Comparison of ENCODE assay signal across 1 cellular context in the genomic region with DNA sequence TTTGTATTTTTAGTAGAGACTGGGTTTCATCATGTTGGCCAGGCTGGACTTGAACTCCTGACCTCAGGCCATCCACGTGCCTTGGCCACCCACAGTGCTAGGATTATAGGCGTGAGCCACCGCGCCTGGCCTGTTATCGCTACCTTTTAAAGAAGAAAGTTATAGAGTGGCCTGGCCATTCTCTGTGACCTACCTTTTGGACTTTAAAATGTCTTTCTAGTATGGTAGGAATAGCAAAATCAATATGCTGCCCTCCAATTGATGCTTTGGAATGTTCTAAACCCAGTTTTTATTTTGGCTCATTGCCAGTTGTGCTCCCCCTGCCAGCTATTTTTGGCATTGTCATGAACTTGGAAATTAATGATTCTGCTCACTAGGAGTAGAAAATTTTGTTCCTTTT.
TF ChIP-seq lines count a peak whose summit lies in the region.

No MANE protein-coding gene starts in this region.

TF ChIP-seq in K562, 482 proteins besides CTCF, POLR2A, EP300 and RAD21 (continues in another document):
- peak; percentile 60 for TF ChIP-seq DPF2 (IDR thresholded peaks at IDR 0.05)
- TF ChIP-seq, protein P1, sequence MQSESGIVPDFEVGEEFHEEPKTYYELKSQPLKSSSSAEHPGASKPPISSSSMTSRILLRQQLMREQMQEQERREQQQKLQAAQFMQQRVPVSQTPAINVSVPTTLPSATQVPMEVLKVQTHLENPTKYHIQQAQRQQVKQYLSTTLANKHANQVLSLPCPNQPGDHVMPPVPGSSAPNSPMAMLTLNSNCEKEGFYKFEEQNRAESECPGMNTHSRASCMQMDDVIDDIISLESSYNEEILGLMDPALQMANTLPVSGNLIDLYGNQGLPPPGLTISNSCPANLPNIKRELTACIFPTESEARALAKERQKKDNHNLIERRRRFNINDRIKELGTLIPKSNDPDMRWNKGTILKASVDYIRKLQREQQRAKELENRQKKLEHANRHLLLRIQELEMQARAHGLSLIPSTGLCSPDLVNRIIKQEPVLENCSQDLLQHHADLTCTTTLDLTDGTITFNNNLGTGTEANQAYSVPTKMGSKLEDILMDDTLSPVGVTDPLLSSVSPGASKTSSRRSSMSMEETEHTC (IDR thresholded peaks at IDR 0.05) = 0 out of 2 replicates have a peak, but pooled peaks have one; percentile 10
- peak; percentile 66 for TF ChIP-seq MYC (IDR thresholded peaks at IDR 0.05; ENCODE audit: low read depth, low read length)
- no peak for TF ChIP-seq MYC (CRISPR knock-in tag; IDR thresholded peaks at IDR 0.05; ENCODE audit: borderline replicate concordance, low read depth)
- TF ChIP-seq EP400 (IDR thresholded peaks at IDR 0.05) = peak; percentile 74
- peak; percentile 44 for TF ChIP-seq TEAD4 (IDR thresholded peaks at IDR 0.05; ENCODE audit: low read length)
- no peak for TF ChIP-seq TEAD4 (CRISPR knock-in tag; IDR thresholded peaks at IDR 0.05; ENCODE audit: borderline replicate concordance)
- TF ChIP-seq L3MBTL2 (IDR thresholded peaks at IDR 0.05) = peak; percentile 76
- peak; percentile 99 for TF ChIP-seq SMAD1 (IDR thresholded peaks at IDR 0.05; ENCODE audit: low read depth, low read length, partially characterized antibody)
- 0 out of 2 replicates have a peak, but pooled peaks have one; percentile 39 for TF ChIP-seq HDAC2 (IDR thresholded peaks at IDR 0.05)
- TF ChIP-seq, protein P2, sequence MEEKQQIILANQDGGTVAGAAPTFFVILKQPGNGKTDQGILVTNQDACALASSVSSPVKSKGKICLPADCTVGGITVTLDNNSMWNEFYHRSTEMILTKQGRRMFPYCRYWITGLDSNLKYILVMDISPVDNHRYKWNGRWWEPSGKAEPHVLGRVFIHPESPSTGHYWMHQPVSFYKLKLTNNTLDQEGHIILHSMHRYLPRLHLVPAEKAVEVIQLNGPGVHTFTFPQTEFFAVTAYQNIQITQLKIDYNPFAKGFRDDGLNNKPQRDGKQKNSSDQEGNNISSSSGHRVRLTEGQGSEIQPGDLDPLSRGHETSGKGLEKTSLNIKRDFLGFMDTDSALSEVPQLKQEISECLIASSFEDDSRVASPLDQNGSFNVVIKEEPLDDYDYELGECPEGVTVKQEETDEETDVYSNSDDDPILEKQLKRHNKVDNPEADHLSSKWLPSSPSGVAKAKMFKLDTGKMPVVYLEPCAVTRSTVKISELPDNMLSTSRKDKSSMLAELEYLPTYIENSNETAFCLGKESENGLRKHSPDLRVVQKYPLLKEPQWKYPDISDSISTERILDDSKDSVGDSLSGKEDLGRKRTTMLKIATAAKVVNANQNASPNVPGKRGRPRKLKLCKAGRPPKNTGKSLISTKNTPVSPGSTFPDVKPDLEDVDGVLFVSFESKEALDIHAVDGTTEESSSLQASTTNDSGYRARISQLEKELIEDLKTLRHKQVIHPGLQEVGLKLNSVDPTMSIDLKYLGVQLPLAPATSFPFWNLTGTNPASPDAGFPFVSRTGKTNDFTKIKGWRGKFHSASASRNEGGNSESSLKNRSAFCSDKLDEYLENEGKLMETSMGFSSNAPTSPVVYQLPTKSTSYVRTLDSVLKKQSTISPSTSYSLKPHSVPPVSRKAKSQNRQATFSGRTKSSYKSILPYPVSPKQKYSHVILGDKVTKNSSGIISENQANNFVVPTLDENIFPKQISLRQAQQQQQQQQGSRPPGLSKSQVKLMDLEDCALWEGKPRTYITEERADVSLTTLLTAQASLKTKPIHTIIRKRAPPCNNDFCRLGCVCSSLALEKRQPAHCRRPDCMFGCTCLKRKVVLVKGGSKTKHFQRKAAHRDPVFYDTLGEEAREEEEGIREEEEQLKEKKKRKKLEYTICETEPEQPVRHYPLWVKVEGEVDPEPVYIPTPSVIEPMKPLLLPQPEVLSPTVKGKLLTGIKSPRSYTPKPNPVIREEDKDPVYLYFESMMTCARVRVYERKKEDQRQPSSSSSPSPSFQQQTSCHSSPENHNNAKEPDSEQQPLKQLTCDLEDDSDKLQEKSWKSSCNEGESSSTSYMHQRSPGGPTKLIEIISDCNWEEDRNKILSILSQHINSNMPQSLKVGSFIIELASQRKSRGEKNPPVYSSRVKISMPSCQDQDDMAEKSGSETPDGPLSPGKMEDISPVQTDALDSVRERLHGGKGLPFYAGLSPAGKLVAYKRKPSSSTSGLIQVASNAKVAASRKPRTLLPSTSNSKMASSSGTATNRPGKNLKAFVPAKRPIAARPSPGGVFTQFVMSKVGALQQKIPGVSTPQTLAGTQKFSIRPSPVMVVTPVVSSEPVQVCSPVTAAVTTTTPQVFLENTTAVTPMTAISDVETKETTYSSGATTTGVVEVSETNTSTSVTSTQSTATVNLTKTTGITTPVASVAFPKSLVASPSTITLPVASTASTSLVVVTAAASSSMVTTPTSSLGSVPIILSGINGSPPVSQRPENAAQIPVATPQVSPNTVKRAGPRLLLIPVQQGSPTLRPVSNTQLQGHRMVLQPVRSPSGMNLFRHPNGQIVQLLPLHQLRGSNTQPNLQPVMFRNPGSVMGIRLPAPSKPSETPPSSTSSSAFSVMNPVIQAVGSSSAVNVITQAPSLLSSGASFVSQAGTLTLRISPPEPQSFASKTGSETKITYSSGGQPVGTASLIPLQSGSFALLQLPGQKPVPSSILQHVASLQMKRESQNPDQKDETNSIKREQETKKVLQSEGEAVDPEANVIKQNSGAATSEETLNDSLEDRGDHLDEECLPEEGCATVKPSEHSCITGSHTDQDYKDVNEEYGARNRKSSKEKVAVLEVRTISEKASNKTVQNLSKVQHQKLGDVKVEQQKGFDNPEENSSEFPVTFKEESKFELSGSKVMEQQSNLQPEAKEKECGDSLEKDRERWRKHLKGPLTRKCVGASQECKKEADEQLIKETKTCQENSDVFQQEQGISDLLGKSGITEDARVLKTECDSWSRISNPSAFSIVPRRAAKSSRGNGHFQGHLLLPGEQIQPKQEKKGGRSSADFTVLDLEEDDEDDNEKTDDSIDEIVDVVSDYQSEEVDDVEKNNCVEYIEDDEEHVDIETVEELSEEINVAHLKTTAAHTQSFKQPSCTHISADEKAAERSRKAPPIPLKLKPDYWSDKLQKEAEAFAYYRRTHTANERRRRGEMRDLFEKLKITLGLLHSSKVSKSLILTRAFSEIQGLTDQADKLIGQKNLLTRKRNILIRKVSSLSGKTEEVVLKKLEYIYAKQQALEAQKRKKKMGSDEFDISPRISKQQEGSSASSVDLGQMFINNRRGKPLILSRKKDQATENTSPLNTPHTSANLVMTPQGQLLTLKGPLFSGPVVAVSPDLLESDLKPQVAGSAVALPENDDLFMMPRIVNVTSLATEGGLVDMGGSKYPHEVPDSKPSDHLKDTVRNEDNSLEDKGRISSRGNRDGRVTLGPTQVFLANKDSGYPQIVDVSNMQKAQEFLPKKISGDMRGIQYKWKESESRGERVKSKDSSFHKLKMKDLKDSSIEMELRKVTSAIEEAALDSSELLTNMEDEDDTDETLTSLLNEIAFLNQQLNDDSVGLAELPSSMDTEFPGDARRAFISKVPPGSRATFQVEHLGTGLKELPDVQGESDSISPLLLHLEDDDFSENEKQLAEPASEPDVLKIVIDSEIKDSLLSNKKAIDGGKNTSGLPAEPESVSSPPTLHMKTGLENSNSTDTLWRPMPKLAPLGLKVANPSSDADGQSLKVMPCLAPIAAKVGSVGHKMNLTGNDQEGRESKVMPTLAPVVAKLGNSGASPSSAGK (IDR thresholded peaks at IDR 0.05) = peak; percentile 78
- TF ChIP-seq ZNF184 (CRISPR knock-in tag; IDR thresholded peaks at IDR 0.05) = no peak
- TF ChIP-seq, protein P3, sequence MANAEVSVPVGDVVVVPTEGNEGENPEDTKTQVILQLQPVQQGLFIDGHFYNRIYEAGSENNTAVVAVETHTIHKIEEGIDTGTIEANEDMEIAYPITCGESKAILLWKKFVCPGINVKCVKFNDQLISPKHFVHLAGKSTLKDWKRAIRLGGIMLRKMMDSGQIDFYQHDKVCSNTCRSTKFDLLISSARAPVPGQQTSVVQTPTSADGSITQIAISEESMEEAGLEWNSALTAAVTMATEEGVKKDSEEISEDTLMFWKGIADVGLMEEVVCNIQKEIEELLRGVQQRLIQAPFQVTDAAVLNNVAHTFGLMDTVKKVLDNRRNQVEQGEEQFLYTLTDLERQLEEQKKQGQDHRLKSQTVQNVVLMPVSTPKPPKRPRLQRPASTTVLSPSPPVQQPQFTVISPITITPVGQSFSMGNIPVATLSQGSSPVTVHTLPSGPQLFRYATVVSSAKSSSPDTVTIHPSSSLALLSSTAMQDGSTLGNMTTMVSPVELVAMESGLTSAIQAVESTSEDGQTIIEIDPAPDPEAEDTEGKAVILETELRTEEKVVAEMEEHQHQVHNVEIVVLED (CRISPR knock-in tag; IDR thresholded peaks at IDR 0.05) = no peak
- 0 out of 2 replicates have a peak, but pooled peaks have one; percentile 5 for TF ChIP-seq CBFA2T2 (conservative IDR thresholded peaks at IDR 0.05)
- TF ChIP-seq ELF4 (CRISPR knock-in tag; IDR thresholded peaks at IDR 0.05) = no peak
- TF ChIP-seq, protein P4, sequence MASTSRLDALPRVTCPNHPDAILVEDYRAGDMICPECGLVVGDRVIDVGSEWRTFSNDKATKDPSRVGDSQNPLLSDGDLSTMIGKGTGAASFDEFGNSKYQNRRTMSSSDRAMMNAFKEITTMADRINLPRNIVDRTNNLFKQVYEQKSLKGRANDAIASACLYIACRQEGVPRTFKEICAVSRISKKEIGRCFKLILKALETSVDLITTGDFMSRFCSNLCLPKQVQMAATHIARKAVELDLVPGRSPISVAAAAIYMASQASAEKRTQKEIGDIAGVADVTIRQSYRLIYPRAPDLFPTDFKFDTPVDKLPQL (IDR thresholded peaks at IDR 0.05; ENCODE audit: extremely low read depth, insufficient read length) = no peak
- no peak for TF ChIP-seq ZNF239 (CRISPR knock-in tag; IDR thresholded peaks at IDR 0.05)
- TF ChIP-seq CEBPB (tag; IDR thresholded peaks at IDR 0.05) = 0 out of 2 replicates have a peak, but pooled peaks have one; percentile 37
- TF ChIP-seq, protein P5, sequence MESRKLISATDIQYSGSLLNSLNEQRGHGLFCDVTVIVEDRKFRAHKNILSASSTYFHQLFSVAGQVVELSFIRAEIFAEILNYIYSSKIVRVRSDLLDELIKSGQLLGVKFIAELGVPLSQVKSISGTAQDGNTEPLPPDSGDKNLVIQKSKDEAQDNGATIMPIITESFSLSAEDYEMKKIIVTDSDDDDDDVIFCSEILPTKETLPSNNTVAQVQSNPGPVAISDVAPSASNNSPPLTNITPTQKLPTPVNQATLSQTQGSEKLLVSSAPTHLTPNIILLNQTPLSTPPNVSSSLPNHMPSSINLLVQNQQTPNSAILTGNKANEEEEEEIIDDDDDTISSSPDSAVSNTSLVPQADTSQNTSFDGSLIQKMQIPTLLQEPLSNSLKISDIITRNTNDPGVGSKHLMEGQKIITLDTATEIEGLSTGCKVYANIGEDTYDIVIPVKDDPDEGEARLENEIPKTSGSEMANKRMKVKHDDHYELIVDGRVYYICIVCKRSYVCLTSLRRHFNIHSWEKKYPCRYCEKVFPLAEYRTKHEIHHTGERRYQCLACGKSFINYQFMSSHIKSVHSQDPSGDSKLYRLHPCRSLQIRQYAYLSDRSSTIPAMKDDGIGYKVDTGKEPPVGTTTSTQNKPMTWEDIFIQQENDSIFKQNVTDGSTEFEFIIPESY (CRISPR knock-in tag; IDR thresholded peaks at IDR 0.05) = peak; percentile 84
- TF ChIP-seq POLR2AphosphoS5 (IDR thresholded peaks at IDR 0.05; ENCODE audit: control insufficient read depth, insufficient read depth, low read depth, low read length) = peak; percentile 44; the same call in 1 of the 2 replicates
- 0 out of 2 replicates have a peak, but pooled peaks have one; percentile 44 for TF ChIP-seq ADNP (tag; IDR thresholded peaks at IDR 0.05)
- TF ChIP-seq, protein P6, sequence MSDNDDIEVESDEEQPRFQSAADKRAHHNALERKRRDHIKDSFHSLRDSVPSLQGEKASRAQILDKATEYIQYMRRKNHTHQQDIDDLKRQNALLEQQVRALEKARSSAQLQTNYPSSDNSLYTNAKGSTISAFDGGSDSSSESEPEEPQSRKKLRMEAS (CRISPR knock-in tag; IDR thresholded peaks at IDR 0.05) = peak; percentile 74
- no peak for TF ChIP-seq ZNF316 (IDR thresholded peaks at IDR 0.05)
- TF ChIP-seq ARNT (IDR thresholded peaks at IDR 0.05) = 0 out of 4 replicates have a peak, but pooled peaks of 1 of the 2 experiments have one; percentile 68
- peak; percentile 67; the same call in 1 of the 2 replicates for TF ChIP-seq DMBX1 (CRISPR knock-in tag; IDR thresholded peaks at IDR 0.05; ENCODE audit: borderline replicate concordance)
- peak; percentile 62; the same call in 1 of the 2 replicates for TF ChIP-seq BCOR (IDR thresholded peaks at IDR 0.05)
- TF ChIP-seq NR2C1 (IDR thresholded peaks at IDR 0.05) = peak; percentile 74
- peak; percentile 72 for TF ChIP-seq NR2C1 (tag; IDR thresholded peaks at IDR 0.05)
- TF ChIP-seq, protein P7, sequence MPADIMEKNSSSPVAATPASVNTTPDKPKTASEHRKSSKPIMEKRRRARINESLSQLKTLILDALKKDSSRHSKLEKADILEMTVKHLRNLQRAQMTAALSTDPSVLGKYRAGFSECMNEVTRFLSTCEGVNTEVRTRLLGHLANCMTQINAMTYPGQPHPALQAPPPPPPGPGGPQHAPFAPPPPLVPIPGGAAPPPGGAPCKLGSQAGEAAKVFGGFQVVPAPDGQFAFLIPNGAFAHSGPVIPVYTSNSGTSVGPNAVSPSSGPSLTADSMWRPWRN (IDR thresholded peaks at IDR 0.05; ENCODE audit: low read depth) = peak; percentile 50; the same call in 1 of the 2 replicates
- TF ChIP-seq NFE2L1 (tag; IDR thresholded peaks at IDR 0.05; ENCODE audit: borderline replicate concordance, low read depth) = no peak
- no peak for TF ChIP-seq DIDO1 (tag; IDR thresholded peaks at IDR 0.05; ENCODE audit: low read depth)
- TF ChIP-seq NCOR1 (IDR thresholded peaks at IDR 0.05) = peak; percentile 14
- TF ChIP-seq, protein P8, sequence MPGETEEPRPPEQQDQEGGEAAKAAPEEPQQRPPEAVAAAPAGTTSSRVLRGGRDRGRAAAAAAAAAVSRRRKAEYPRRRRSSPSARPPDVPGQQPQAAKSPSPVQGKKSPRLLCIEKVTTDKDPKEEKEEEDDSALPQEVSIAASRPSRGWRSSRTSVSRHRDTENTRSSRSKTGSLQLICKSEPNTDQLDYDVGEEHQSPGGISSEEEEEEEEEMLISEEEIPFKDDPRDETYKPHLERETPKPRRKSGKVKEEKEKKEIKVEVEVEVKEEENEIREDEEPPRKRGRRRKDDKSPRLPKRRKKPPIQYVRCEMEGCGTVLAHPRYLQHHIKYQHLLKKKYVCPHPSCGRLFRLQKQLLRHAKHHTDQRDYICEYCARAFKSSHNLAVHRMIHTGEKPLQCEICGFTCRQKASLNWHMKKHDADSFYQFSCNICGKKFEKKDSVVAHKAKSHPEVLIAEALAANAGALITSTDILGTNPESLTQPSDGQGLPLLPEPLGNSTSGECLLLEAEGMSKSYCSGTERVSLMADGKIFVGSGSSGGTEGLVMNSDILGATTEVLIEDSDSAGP (CRISPR knock-in tag; IDR thresholded peaks at IDR 0.05) = no peak
- TF ChIP-seq NFIX (CRISPR knock-in tag; IDR thresholded peaks at IDR 0.05; ENCODE audit: low read depth) = peak; percentile 97
- peak in 1 of 2 experiments; percentile 75 for TF ChIP-seq NCOA2 (IDR thresholded peaks at IDR 0.05; ENCODE audit: partially characterized antibody in 2 of 2)
- TF ChIP-seq MEF2D (tag; conservative IDR thresholded peaks at IDR 0.05; ENCODE audit: low read depth) = peak; percentile 77
- no peak for TF ChIP-seq NR2C2 (CRISPR knock-in tag; IDR thresholded peaks at IDR 0.05)
- peak; percentile 73 for TF ChIP-seq NR2C2 (tag; IDR thresholded peaks at IDR 0.05)
- peak; percentile 45; the same call in 1 of the 2 replicates for TF ChIP-seq SMARCE1 (IDR thresholded peaks at IDR 0.05)
- TF ChIP-seq NFIC (IDR thresholded peaks at IDR 0.05) = peak; percentile 100
- peak; percentile 51; the same call in 1 of the 2 replicates for TF ChIP-seq EGR1 (conservative IDR thresholded peaks at IDR 0.05)
- TF ChIP-seq CXXC5 (CRISPR knock-in tag; IDR thresholded peaks at IDR 0.05) = peak; percentile 77
